Comparison of ENCODE assay signal across 14 cellular contexts in genomic region chr22:20102203-20102780, GRCh38. TPM values are rescaled to one million over a fixed set of nuclear protein-coding genes. Genes with fewer than 3 reads are reported as not detected.
DNase-seq lines count a peak whose midpoint lies in the region; ATAC-seq and TF ChIP-seq lines count a peak whose summit lies in the region.
"Had no signal": no experiment of that assay in that cellular context is flagged by ENCODE, and none has a peak within 500 bp of the region (broad histone marks: within the 10 kb centered on the region; RNA-seq: fewer than 3 reads in every experiment).

No MANE protein-coding gene starts in this region.

- no peak overlapping the region for H3K4me3 ChIP-seq in right atrium auricular region
- H3K4me3 ChIP-seq: dorsolateral prefrontal cortex, HAP-1, PC-9 had no signal

- H3K36me3 ChIP-seq in right atrium auricular region: peaks cover 76% of the 10 kb centered on the region

- H3K27ac ChIP-seq in right atrium auricular region: no peak overlapping the region
- H3K27ac ChIP-seq: PC-9 had no signal

- no peaks in the 10 kb centered on the region for H3K9me3 ChIP-seq in right atrium auricular region
- H3K9me3 ChIP-seq: HAP-1 had no signal

- no peaks in the 10 kb centered on the region for H3K27me3 ChIP-seq in right atrium auricular region
- H3K27me3 ChIP-seq: dorsolateral prefrontal cortex had no signal

- ATAC-seq in Right ventricle myocardium inferior (no peak), GM21576 (IDR thresholded peaks at IDR 0.05; ENCODE audit: unreplicated experiment) (no peak)
- ATAC-seq in stimulated activated effector memory CD8-positive, alpha-beta T cell treated with anti-CD3 and anti-CD28 coated beads, Interleukin-12 subunit alpha, Interleukin-12 subunit beta, amount 100 ng/mL, for 72 hours: no peak

- H3K27me3 Mint-ChIP-seq in activated CD4-positive, alpha-beta memory T cell treated with anti-CD3 and anti-CD28 coated beads, Interleukin-2, amount 10 ng/mL, durations not matched to agents 7 days and 5 days: no peaks in the 10 kb centered on the region
- peaks cover 8% of the 10 kb centered on the region for H3K27me3 Mint-ChIP-seq in glutamatergic neuron (ENCODE audit: unreplicated experiment)

- intact Hi-C loops in Right ventricle myocardium inferior (cut with DNase I): no loop called here

- peak overlapping the region; percentile 57 for H3K27ac Mint-ChIP-seq in activated CD4-positive, alpha-beta memory T cell treated with anti-CD3 and anti-CD28 coated beads, Interleukin-2, amount 10 ng/mL, durations not matched to agents 7 days and 5 days
- peak overlapping the region; percentile 39 for H3K27ac Mint-ChIP-seq in glutamatergic neuron (ENCODE audit: unreplicated experiment)
- peak overlapping the region; percentile 92 for H3K27ac Mint-ChIP-seq in stimulated activated effector memory CD8-positive, alpha-beta T cell treated with anti-CD3 and anti-CD28 coated beads, Interleukin-12 subunit alpha, Interleukin-12 subunit beta, amount 100 ng/mL, for 72 hours

- H3K4me3 Mint-ChIP-seq in activated CD4-positive, alpha-beta memory T cell treated with anti-CD3 and anti-CD28 coated beads, Interleukin-2, amount 10 ng/mL, durations not matched to agents 7 days and 5 days: no peak overlapping the region
- H3K4me3 Mint-ChIP-seq in glutamatergic neuron (ENCODE audit: unreplicated experiment): no peak overlapping the region
- H3K4me3 Mint-ChIP-seq in stimulated activated effector memory CD8-positive, alpha-beta T cell treated with anti-CD3 and anti-CD28 coated beads, Interleukin-12 subunit alpha, Interleukin-12 subunit beta, amount 100 ng/mL, for 72 hours: peak overlapping the region; percentile 68

- H3K9me3 Mint-ChIP-seq in activated CD4-positive, alpha-beta memory T cell treated with anti-CD3 and anti-CD28 coated beads, Interleukin-2, amount 10 ng/mL, durations not matched to agents 7 days and 5 days: no peaks in the 10 kb centered on the region
- peaks cover 15% of the 10 kb centered on the region for H3K9me3 Mint-ChIP-seq in glutamatergic neuron (ENCODE audit: unreplicated experiment)
- H3K9me3 Mint-ChIP-seq in stimulated activated effector memory CD8-positive, alpha-beta T cell treated with anti-CD3 and anti-CD28 coated beads, Interleukin-12 subunit alpha, Interleukin-12 subunit beta, amount 100 ng/mL, for 72 hours: no peaks in the 10 kb centered on the region

- TF ChIP-seq CTCF in right atrium auricular region (IDR thresholded peaks at IDR 0.05) (no peak), glutamatergic neuron (IDR thresholded peaks at IDR 0.05; ENCODE audit: partially characterized antibody, unreplicated experiment) (no peak), GM10266 (IDR thresholded peaks at IDR 0.05; ENCODE audit: control insufficient read depth, insufficient read depth, low read depth, missing control alignments) (no peak)

- DNase-seq in Right ventricle myocardium inferior (ENCODE audit: missing footprints): peak; percentile 14
- DNase-seq in right atrium auricular region (ENCODE audit: low spot score): no peak
- no peak for DNase-seq in activated CD4-positive, alpha-beta memory T cell treated with anti-CD3 and anti-CD28 coated beads, Interleukin-2, amount 10 ng/mL, durations not matched to agents 7 days and 5 days
- DNase-seq in glutamatergic neuron: peak; percentile 33
- no peak for DNase-seq in stimulated activated effector memory CD8-positive, alpha-beta T cell treated with anti-CD3 and anti-CD28 coated beads, Interleukin-12 subunit alpha, Interleukin-12 subunit beta, amount 100 ng/mL, for 72 hours (ENCODE audit: low spot score in 2 of 2)
- DNase-seq in globus pallidus (ENCODE audit: low spot score): no peak
- DNase-seq in GM10266 (ENCODE audit: extremely low spot score): no peak
- DNase-seq: activated CD4-positive, CD25-positive, alpha-beta regulatory T cell; NCI-H524; PC-9; small intestine had no signal

- CTCF ChIA-PET in activated CD4-positive, alpha-beta memory T cell treated with anti-CD3 and anti-CD28 coated beads, Interleukin-2, amount 10 ng/mL, durations not matched to agents 7 days and 5 days (lab: Charles Lee): no interaction called here

- H3K4me1 ChIP-seq in right atrium auricular region: no peaks in the 10 kb centered on the region

- POLR2A ChIA-PET in activated CD4-positive, alpha-beta memory T cell treated with anti-CD3 and anti-CD28 coated beads, Interleukin-2, amount 10 ng/mL, durations not matched to agents 7 days and 5 days (lab: Charles Lee): interaction anchor here (1.0 to 4.2 kb wide), 3 partner anchors 8 to 15 kb away, joined by 3 to 24 read pairs (median 21); partner anchors contain the start of genes RANBP1 and TRMT2A

- H3K4me1 Mint-ChIP-seq in activated CD4-positive, alpha-beta memory T cell treated with anti-CD3 and anti-CD28 coated beads, Interleukin-2, amount 10 ng/mL, durations not matched to agents 7 days and 5 days: peaks cover 42% of the 10 kb centered on the region
- H3K4me1 Mint-ChIP-seq in glutamatergic neuron (ENCODE audit: low read depth, unreplicated experiment): peaks cover 32% of the 10 kb centered on the region
- peaks cover 52% of the 10 kb centered on the region for H3K4me1 Mint-ChIP-seq in stimulated activated effector memory CD8-positive, alpha-beta T cell treated with anti-CD3 and anti-CD28 coated beads, Interleukin-12 subunit alpha, Interleukin-12 subunit beta, amount 100 ng/mL, for 72 hours

- H3K36me3 Mint-ChIP-seq in activated CD4-positive, alpha-beta memory T cell treated with anti-CD3 and anti-CD28 coated beads, Interleukin-2, amount 10 ng/mL, durations not matched to agents 7 days and 5 days (ENCODE audit: low read depth): peaks cover 52% of the 10 kb centered on the region
- peaks cover 17% of the 10 kb centered on the region for H3K36me3 Mint-ChIP-seq in glutamatergic neuron (ENCODE audit: unreplicated experiment)
- peaks cover 88% of the 10 kb centered on the region for H3K36me3 Mint-ChIP-seq in stimulated activated effector memory CD8-positive, alpha-beta T cell treated with anti-CD3 and anti-CD28 coated beads, Interleukin-12 subunit alpha, Interleukin-12 subunit beta, amount 100 ng/mL, for 72 hours

RNA-seq across cellular contexts. Expression of gene RANBP1, which starts 13.6 kb away (rescaled TPM):
- total RNA-seq in Right ventricle myocardium inferior (42.7 TPM), right atrium auricular region (10 to 100 TPM; 63.6 to 96.5 TPM), glutamatergic neuron (ENCODE audit: unreplicated experiment) (144 TPM)
- total RNA-seq in activated CD4-positive, alpha-beta memory T cell treated with anti-CD3 and anti-CD28 coated beads, Interleukin-2, amount 10 ng/mL, durations not matched to agents 7 days and 5 days: 100 to 1,000 TPM; 176 to 181 TPM

RNA-seq across cellular contexts. Expression of gene TRMT2A, which starts 14.7 kb away (rescaled TPM):
- total RNA-seq in Right ventricle myocardium inferior (24.5 TPM), right atrium auricular region (10 to 100 TPM; 16.0 to 17.6 TPM), glutamatergic neuron (ENCODE audit: unreplicated experiment) (62.1 TPM)
- 10 to 100 TPM; 71.8 to 75.2 TPM for total RNA-seq in activated CD4-positive, alpha-beta memory T cell treated with anti-CD3 and anti-CD28 coated beads, Interleukin-2, amount 10 ng/mL, durations not matched to agents 7 days and 5 days

RNA-seq across cellular contexts. Expression of gene DGCR8, which starts 22.3 kb away (rescaled TPM):
- total RNA-seq in Right ventricle myocardium inferior: 18.0 TPM
- total RNA-seq in right atrium auricular region: 10 to 100 TPM in 1 of 2 donors, 1 to 10 TPM in 1; 8.3 to 12.1 TPM
- 10 to 100 TPM; 40.4 to 41.1 TPM for total RNA-seq in activated CD4-positive, alpha-beta memory T cell treated with anti-CD3 and anti-CD28 coated beads, Interleukin-2, amount 10 ng/mL, durations not matched to agents 7 days and 5 days
- total RNA-seq in glutamatergic neuron (ENCODE audit: unreplicated experiment): 93.1 TPM

RNA-seq across cellular contexts. Expression of gene ZDHHC8, which starts 29.3 kb away (rescaled TPM):
- total RNA-seq in Right ventricle myocardium inferior: 44.4 TPM
- total RNA-seq in right atrium auricular region: 10 to 100 TPM; 13.5 to 16.6 TPM
- total RNA-seq in activated CD4-positive, alpha-beta memory T cell treated with anti-CD3 and anti-CD28 coated beads, Interleukin-2, amount 10 ng/mL, durations not matched to agents 7 days and 5 days: 10 to 100 TPM; 44.2 to 48.3 TPM
- total RNA-seq in glutamatergic neuron (ENCODE audit: unreplicated experiment): 119 TPM

RNA-seq across cellular contexts. Expression of gene CCDC188, which starts 48.6 kb away (rescaled TPM):
- 0.32 TPM for total RNA-seq in Right ventricle myocardium inferior
- under 1 TPM in 1 of 2 donors, not detected in 1; 0.43 TPM for total RNA-seq in right atrium auricular region
- under 1 TPM; 0.33 to 0.76 TPM for total RNA-seq in activated CD4-positive, alpha-beta memory T cell treated with anti-CD3 and anti-CD28 coated beads, Interleukin-2, amount 10 ng/mL, durations not matched to agents 7 days and 5 days
- 0.54 TPM for total RNA-seq in glutamatergic neuron (ENCODE audit: unreplicated experiment)
- total RNA-seq: PC-9 had no signal

Comparison
In these comparisons a context has a peak if more than half of its experiments do, and no peak if none do; other contexts are left out.
1. DNase-seq: peak in Right ventricle myocardium inferior (single experiment) and glutamatergic neuron (single experiment); none in right atrium auricular region (single experiment), activated CD4-positive, alpha-beta memory T cell treated with anti-CD3 and anti-CD28 coated beads, Interleukin-2, amount 10 ng/mL, durations not matched to agents 7 days and 5 days (single experiment), stimulated activated effector memory CD8-positive, alpha-beta T cell treated with anti-CD3 and anti-CD28 coated beads, Interleukin-12 subunit alpha, Interleukin-12 subunit beta, amount 100 ng/mL, for 72 hours (0 of 2), globus pallidus (single experiment) and GM10266 (single experiment).
2. H3K27ac Mint-ChIP-seq: peak in every context shown above with its lines; median percentile 92 in stimulated activated effector memory CD8-positive, alpha-beta T cell treated with anti-CD3 and anti-CD28 coated beads, Interleukin-12 subunit alpha, Interleukin-12 subunit beta, amount 100 ng/mL, for 72 hours; 57 in activated CD4-positive, alpha-beta memory T cell treated with anti-CD3 and anti-CD28 coated beads, Interleukin-2, amount 10 ng/mL, durations not matched to agents 7 days and 5 days; 39 in glutamatergic neuron.